In the genomic region with DNA sequence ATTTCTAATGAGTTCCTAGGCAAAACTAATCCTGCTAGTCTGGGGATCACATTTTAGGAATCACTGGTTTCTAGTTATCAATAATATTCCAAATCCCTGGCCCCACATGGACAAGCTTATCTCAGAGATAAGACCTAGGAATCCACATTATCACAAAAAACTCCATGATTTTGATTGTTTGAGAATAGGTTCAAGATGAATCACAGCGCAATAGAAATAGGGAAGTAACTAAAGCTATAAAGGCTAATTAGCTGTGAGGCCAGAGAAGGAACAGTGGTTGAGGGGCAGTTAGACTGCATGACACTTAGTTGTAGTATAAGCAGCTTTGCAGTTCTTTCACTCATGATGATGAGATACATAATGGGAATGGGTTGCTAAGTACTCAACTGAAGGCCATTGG, we compare ENCODE assay signal across 1 cellular context.
A peak's percentile ranks its signal among the peaks of the same experiment; 100 is the strongest.
TF ChIP-seq lines count a peak whose summit lies in the region.

No MANE protein-coding gene starts in this region.

TF ChIP-seq in GM12878, 131 proteins besides CTCF, POLR2A, EP300 and RAD21 (continued from another document):
- no peak for TF ChIP-seq CUX1 (IDR thresholded peaks at IDR 0.05; ENCODE audit: insufficient replicate concordance, low read depth, low read length)
- TF ChIP-seq ESRRA (IDR thresholded peaks at IDR 0.05; ENCODE audit: low read length), result no peak
- 0 out of 2 replicates have a peak, but pooled peaks have one; percentile 22 for TF ChIP-seq JUNB (IDR thresholded peaks at IDR 0.05)
- 0 out of 2 replicates have a peak, but pooled peaks have one; percentile 53 for TF ChIP-seq MXI1 (IDR thresholded peaks at IDR 0.05; ENCODE audit: low read depth, low read length)
- no peak for TF ChIP-seq TBL1XR1 (IDR thresholded peaks at IDR 0.05; ENCODE audit: low read depth, low read length)
- TF ChIP-seq NR2C1 (IDR thresholded peaks at IDR 0.05), result no peak
- TF ChIP-seq, protein P1, sequence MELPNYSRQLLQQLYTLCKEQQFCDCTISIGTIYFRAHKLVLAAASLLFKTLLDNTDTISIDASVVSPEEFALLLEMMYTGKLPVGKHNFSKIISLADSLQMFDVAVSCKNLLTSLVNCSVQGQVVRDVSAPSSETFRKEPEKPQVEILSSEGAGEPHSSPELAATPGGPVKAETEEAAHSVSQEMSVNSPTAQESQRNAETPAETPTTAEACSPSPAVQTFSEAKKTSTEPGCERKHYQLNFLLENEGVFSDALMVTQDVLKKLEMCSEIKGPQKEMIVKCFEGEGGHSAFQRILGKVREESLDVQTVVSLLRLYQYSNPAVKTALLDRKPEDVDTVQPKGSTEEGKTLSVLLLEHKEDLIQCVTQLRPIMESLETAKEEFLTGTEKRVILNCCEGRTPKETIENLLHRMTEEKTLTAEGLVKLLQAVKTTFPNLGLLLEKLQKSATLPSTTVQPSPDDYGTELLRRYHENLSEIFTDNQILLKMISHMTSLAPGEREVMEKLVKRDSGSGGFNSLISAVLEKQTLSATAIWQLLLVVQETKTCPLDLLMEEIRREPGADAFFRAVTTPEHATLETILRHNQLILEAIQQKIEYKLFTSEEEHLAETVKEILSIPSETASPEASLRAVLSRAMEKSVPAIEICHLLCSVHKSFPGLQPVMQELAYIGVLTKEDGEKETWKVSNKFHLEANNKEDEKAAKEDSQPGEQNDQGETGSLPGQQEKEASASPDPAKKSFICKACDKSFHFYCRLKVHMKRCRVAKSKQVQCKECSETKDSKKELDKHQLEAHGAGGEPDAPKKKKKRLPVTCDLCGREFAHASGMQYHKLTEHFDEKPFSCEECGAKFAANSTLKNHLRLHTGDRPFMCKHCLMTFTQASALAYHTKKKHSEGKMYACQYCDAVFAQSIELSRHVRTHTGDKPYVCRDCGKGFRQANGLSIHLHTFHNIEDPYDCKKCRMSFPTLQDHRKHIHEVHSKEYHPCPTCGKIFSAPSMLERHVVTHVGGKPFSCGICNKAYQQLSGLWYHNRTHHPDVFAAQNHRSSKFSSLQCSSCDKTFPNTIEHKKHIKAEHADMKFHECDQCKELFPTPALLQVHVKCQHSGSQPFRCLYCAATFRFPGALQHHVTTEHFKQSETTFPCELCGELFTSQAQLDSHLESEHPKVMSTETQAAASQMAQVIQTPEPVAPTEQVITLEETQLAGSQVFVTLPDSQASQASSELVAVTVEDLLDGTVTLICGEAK (IDR thresholded peaks at IDR 0.05; ENCODE audit: borderline replicate concordance), result no peak
